ENCODE assay signal across 24 cellular contexts in genomic region chrX:69277961-69278795, GRCh38.
A peak's percentile ranks its signal among the peaks of the same experiment; 100 is the strongest.
DNase-seq lines count a peak whose midpoint lies in the region; ATAC-seq and TF ChIP-seq lines count a peak whose summit lies in the region.
"Had no signal": no experiment of that assay in that cellular context is flagged by ENCODE, and none has a peak within 500 bp of the region (broad histone marks: within the 10 kb centered on the region; RNA-seq: fewer than 3 reads in every experiment).

No MANE protein-coding gene starts in this region.

- H3K36me3 ChIP-seq in left ventricle myocardium inferior = no peaks in the 10 kb centered on the region
- H3K36me3 ChIP-seq: prostate gland had no signal

- H3K27ac ChIP-seq in left ventricle myocardium inferior (replicated peaks) = no peak overlapping the region
- H3K27ac ChIP-seq: prostate gland had no signal

- H3K4me1 Mint-ChIP-seq in mesothelial cell of epicardium = peaks cover 33% of the 10 kb centered on the region
- H3K4me1 Mint-ChIP-seq in natural killer cell treated with Interleukin-12 subunit alpha and Interleukin-12 subunit beta and Interleukin-15 and Interleukin-18, amount 100 ng/mL, for 72 hours (ENCODE audit: low read depth in 2 of 2) = no peaks in the 10 kb centered on the region
- H3K4me1 Mint-ChIP-seq: activated B cell treated with CpG ODN at 0.5 μM for 24 hours; activated CD4-positive, alpha-beta memory T cell treated with anti-CD3 and anti-CD28 coated beads, Interleukin-2, amount 10 ng/mL, durations not matched to agents 7 days and 5 days; CD4-positive, CD25-positive, alpha-beta regulatory T cell had no signal

- peak; percentile 48 for ATAC-seq in Right ventricle myocardium superior (ENCODE audit: poor library complexity)
- ATAC-seq in natural killer cell treated with Interleukin-12 subunit alpha and Interleukin-12 subunit beta and Interleukin-15 and Interleukin-18, amount 100 ng/mL, for 72 hours = no peak
- ATAC-seq in HG03571 (IDR thresholded peaks at IDR 0.05; ENCODE audit: unreplicated experiment) = no peak

- no peaks in the 10 kb centered on the region for H3K9me3 Mint-ChIP-seq in mesothelial cell of epicardium
- H3K9me3 Mint-ChIP-seq in natural killer cell treated with Interleukin-12 subunit alpha and Interleukin-12 subunit beta and Interleukin-15 and Interleukin-18, amount 100 ng/mL, for 72 hours = no peaks in the 10 kb centered on the region
- H3K9me3 Mint-ChIP-seq: activated B cell treated with CpG ODN at 0.5 μM for 24 hours; activated CD4-positive, alpha-beta memory T cell treated with anti-CD3 and anti-CD28 coated beads, Interleukin-2, amount 10 ng/mL, durations not matched to agents 7 days and 5 days had no signal

- TF ChIP-seq CTCF in left ventricle myocardium inferior (IDR thresholded peaks at IDR 0.05; ENCODE audit: borderline replicate concordance) (no peak), mesothelial cell of epicardium (IDR thresholded peaks at IDR 0.05; ENCODE audit: unreplicated experiment) (no peak)

- H3K4me3 ChIP-seq in left ventricle myocardium inferior = no peak overlapping the region
- H3K4me3 ChIP-seq: prostate gland, smooth muscle cell had no signal

- peak overlapping the region; percentile 84 for H3K27ac Mint-ChIP-seq in mesothelial cell of epicardium
- no peak overlapping the region for H3K27ac Mint-ChIP-seq in natural killer cell treated with Interleukin-12 subunit alpha and Interleukin-12 subunit beta and Interleukin-15 and Interleukin-18, amount 100 ng/mL, for 72 hours
- H3K27ac Mint-ChIP-seq: activated B cell treated with CpG ODN at 0.5 μM for 24 hours; activated CD4-positive, alpha-beta memory T cell treated with anti-CD3 and anti-CD28 coated beads, Interleukin-2, amount 10 ng/mL, durations not matched to agents 7 days and 5 days; CD4-positive, CD25-positive, alpha-beta regulatory T cell had no signal

- no peak for DNase-seq in Right ventricle myocardium superior
- no peak for DNase-seq in left ventricle myocardium inferior
- peak; percentile 62 for DNase-seq in ecto neural progenitor cell (ENCODE audit: low spot score)
- DNase-seq in mesothelial cell of epicardium (ENCODE audit: low spot score in 2 of 2, unreplicated experiment in 2 of 2) = peak in 1 of 2 experiments; percentile 54
- no peak for DNase-seq in natural killer cell treated with Interleukin-12 subunit alpha and Interleukin-12 subunit beta and Interleukin-15 and Interleukin-18, amount 100 ng/mL, for 72 hours (ENCODE audit: low spot score)
- no peak for DNase-seq in NCI-H2107 treated with DMSO at 0.1 percent for 48 hours (lab: John Stamatoyannopoulos, UW; ENCODE audit: unreplicated experiment)
- DNase-seq in cortex of kidney (lab: John Stamatoyannopoulos, UW) = no peak
- DNase-seq: ACHN; activated B cell treated with CpG ODN at 0.5 μM for 24 hours; activated CD4-positive, alpha-beta memory T cell treated with anti-CD3 and anti-CD28 coated beads, Interleukin-2, amount 10 ng/mL, durations not matched to agents 7 days and 5 days; activated naive CD4-positive, alpha-beta T cell treated with Interleukin-2 at 50 U/mL for 16 hours; activated T-cell treated with anti-CD3 and anti-CD28 coated beads, Interleukin-2, amount 50 U/mL, for 1 hour; amygdala; CD4-positive, CD25-positive, alpha-beta regulatory T cell; cerebellar nuclear complex; DMS153; KG1; NCI-H1930; NCI-H524 treated with DMSO at 0.1 percent for 48 hours; OCI-M1; stimulated activated CD4-positive, alpha-beta T cell treated with anti-CD3 and anti-CD28 coated beads, Interleukin-4, amount 100 ng/mL, for 1 hour had no signal

- peak overlapping the region; percentile 11 for H3K4me3 Mint-ChIP-seq in mesothelial cell of epicardium
- no peak overlapping the region for H3K4me3 Mint-ChIP-seq in natural killer cell treated with Interleukin-12 subunit alpha and Interleukin-12 subunit beta and Interleukin-15 and Interleukin-18, amount 100 ng/mL, for 72 hours
- H3K4me3 Mint-ChIP-seq: activated B cell treated with CpG ODN at 0.5 μM for 24 hours; activated CD4-positive, alpha-beta memory T cell treated with anti-CD3 and anti-CD28 coated beads, Interleukin-2, amount 10 ng/mL, durations not matched to agents 7 days and 5 days; CD4-positive, CD25-positive, alpha-beta regulatory T cell had no signal

- H3K36me3 Mint-ChIP-seq in mesothelial cell of epicardium = no peaks in the 10 kb centered on the region
- H3K36me3 Mint-ChIP-seq in natural killer cell treated with Interleukin-12 subunit alpha and Interleukin-12 subunit beta and Interleukin-15 and Interleukin-18, amount 100 ng/mL, for 72 hours = no peaks in the 10 kb centered on the region
- H3K36me3 Mint-ChIP-seq: CD4-positive, CD25-positive, alpha-beta regulatory T cell had no signal

- H3K9me3 ChIP-seq in left ventricle myocardium inferior (replicated peaks) = no peaks in the 10 kb centered on the region
- H3K9me3 ChIP-seq: prostate gland had no signal

- peaks cover 16% of the 10 kb centered on the region for H3K4me1 ChIP-seq in left ventricle myocardium inferior
- H3K4me1 ChIP-seq: prostate gland had no signal

- no peaks in the 10 kb centered on the region for H3K27me3 ChIP-seq in left ventricle myocardium inferior (ENCODE audit: low read depth)

- H3K27me3 Mint-ChIP-seq in mesothelial cell of epicardium (ENCODE audit: low read depth) = no peaks in the 10 kb centered on the region
- H3K27me3 Mint-ChIP-seq in natural killer cell treated with Interleukin-12 subunit alpha and Interleukin-12 subunit beta and Interleukin-15 and Interleukin-18, amount 100 ng/mL, for 72 hours = peaks cover 6 to 15% of the 10 kb centered on the region in 2 donors
- H3K27me3 Mint-ChIP-seq: CD4-positive, CD25-positive, alpha-beta regulatory T cell had no signal

- intact Hi-C loops in Right ventricle myocardium superior (cut with DNase I) (no loop called here), left ventricle myocardium inferior (cut with micrococcal nuclease) (no loop called here)
